17 cellular contexts compared by ENCODE assay signal in the genomic region with DNA sequence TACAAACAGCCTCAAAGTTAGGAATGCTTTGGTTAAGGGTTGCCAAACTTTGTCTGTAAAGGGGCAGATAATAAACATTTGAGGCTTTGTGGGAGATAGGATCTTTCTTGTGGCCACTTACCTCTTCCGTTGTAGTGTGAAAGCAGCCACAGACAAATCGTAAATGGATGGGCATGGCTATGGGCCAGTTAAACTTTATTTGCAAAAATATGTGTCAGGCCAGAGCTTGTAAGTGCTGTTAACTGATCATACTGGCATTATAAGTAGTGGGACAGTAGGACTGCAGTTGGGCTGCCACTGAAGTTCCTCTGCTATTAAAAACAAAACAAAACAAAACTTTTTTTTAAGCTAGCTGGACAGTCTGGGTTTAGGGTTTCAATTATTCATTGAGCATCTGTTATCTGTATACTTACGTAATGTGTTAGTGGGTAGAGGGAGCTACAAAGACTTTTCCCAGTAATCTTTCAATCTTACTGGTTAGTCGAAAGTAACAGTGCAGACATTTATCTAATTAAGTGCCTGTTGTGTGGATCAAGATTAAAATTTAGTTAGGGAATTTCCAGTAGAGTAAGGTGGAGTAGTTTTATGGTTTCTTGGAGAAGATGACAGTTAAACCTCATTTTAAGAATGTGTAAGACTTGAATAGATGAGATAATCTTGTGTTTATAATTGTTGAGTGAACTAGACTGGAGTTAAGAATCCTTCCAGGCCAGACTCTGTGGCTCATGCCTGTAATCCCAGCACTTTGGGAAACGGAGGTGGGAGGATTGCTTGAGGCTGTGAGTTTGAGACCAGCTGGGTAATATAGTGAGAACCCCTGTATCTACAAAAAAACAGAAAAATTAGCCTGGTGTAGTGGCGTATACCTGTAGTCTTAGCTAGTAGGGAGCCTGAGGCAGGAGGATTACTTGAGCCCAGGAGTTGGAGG.
A peak's percentile ranks its signal among the peaks of the same experiment; 100 is the strongest.
DNase-seq lines count a peak whose midpoint lies in the region; ATAC-seq and TF ChIP-seq lines count a peak whose summit lies in the region.
"Had no signal": no experiment of that assay in that cellular context is flagged by ENCODE, and none has a peak within 500 bp of the region (broad histone marks: within the 10 kb centered on the region; RNA-seq: fewer than 3 reads in every experiment).

No MANE protein-coding gene starts in this region.

- H3K36me3 Mint-ChIP-seq in T-helper 1 cell treated with Interleukin-12 subunit alpha and Interleukin-12 subunit beta and Interleukin-4 antibody, amounts not matched to agents 30 μg/mL and 1 μg/mL, for 36 hours (ENCODE audit: low read depth): no peaks in the 10 kb centered on the region
- H3K36me3 Mint-ChIP-seq: activated naive CD4-positive, alpha-beta T cell treated with anti-CD3 and anti-CD28 coated beads, Interleukin-2, amount 50 U/mL, for 72 hours had no signal

- peak; percentile 76 for TF ChIP-seq POLR2A in erythroblast (IDR thresholded peaks at IDR 0.05; ENCODE audit: low read length)

- peak overlapping the region; percentile 7 for H3K4me3 Mint-ChIP-seq in T-helper 1 cell treated with Interleukin-12 subunit alpha and Interleukin-12 subunit beta and Interleukin-4 antibody, amounts not matched to agents 30 μg/mL and 1 μg/mL, for 36 hours
- H3K4me3 Mint-ChIP-seq: nephron had no signal

- ATAC-seq in left ventricle myocardium superior: no peak
- ATAC-seq: right lobe of liver had no signal

- no peaks in the 10 kb centered on the region for H3K9me3 Mint-ChIP-seq in T-helper 1 cell treated with Interleukin-12 subunit alpha and Interleukin-12 subunit beta and Interleukin-4 antibody, amounts not matched to agents 30 μg/mL and 1 μg/mL, for 36 hours
- H3K9me3 Mint-ChIP-seq: activated naive CD4-positive, alpha-beta T cell treated with anti-CD3 and anti-CD28 coated beads, Interleukin-2, amount 50 U/mL, for 72 hours; nephron had no signal

- DNase-seq in CMK (ENCODE audit: low read depth): peak; percentile 91
- DNase-seq in HUDEP-2 (lab: John Stamatoyannopoulos, UW; ENCODE audit: unreplicated experiment in 76 of 76): peak in 66 of 76 experiments; percentile 16 to 92 (median 63)
- peak; percentile 76 to 84 for DNase-seq in erythroblast (lab: John Stamatoyannopoulos, UW)
- no peak for DNase-seq in activated gamma-delta T cell (lab: John Stamatoyannopoulos, UW)
- no peak for DNase-seq in NCI-H2029 (lab: John Stamatoyannopoulos, UW)
- no peak for DNase-seq in stimulated activated CD4-positive, alpha-beta T cell treated with anti-CD3 and anti-CD28 coated beads, Interleukin-2, amount 100 ng/mL, for 24 hours
- no peak for DNase-seq in left ventricle myocardium superior
- DNase-seq: activated CD4-positive, alpha-beta T cell treated with anti-CD3 and anti-CD28 coated beads, Interleukin-2, amount 50 U/mL, for 4 hours; dermis blood vessel endothelial cell; GDM1; NCI-H187; NK-92 treated with Interleukin-12 subunit alpha and Interleukin-12 subunit beta, amount 100 ng/mL, for 24 hours; right lobe of liver; SW 1271 had no signal

- intact Hi-C loops in left ventricle myocardium superior (cut with micrococcal nuclease): no loop called here

- no peak overlapping the region for H3K27ac Mint-ChIP-seq in T-helper 1 cell treated with Interleukin-12 subunit alpha and Interleukin-12 subunit beta and Interleukin-4 antibody, amounts not matched to agents 30 μg/mL and 1 μg/mL, for 36 hours
- H3K27ac Mint-ChIP-seq: nephron had no signal

- peaks cover 12% of the 10 kb centered on the region for H3K4me1 Mint-ChIP-seq in T-helper 1 cell treated with Interleukin-12 subunit alpha and Interleukin-12 subunit beta and Interleukin-4 antibody, amounts not matched to agents 30 μg/mL and 1 μg/mL, for 36 hours (ENCODE audit: low read depth)

- H3K27me3 Mint-ChIP-seq in T-helper 1 cell treated with Interleukin-12 subunit alpha and Interleukin-12 subunit beta and Interleukin-4 antibody, amounts not matched to agents 30 μg/mL and 1 μg/mL, for 36 hours (ENCODE audit: low read depth): peaks cover 18% of the 10 kb centered on the region

Comparison
In these comparisons a context has a peak if more than half of its experiments do, and no peak if none do; other contexts are left out.
1. DNase-seq: peak in CMK (single experiment), HUDEP-2 (66 of 76) and erythroblast (2 of 2); none in activated gamma-delta T cell (single experiment), NCI-H2029 (single experiment), stimulated activated CD4-positive, alpha-beta T cell treated with anti-CD3 and anti-CD28 coated beads, Interleukin-2, amount 100 ng/mL, for 24 hours (0 of 2) and left ventricle myocardium superior (single experiment).